Comparison of ENCODE assay signal across 34 cellular contexts in genomic region chr20:725491-725890, GRCh38. TPM values are rescaled to one million over a fixed set of nuclear protein-coding genes. Genes with fewer than 3 reads are reported as not detected.
"Had no signal": no experiment of that assay in that cellular context is flagged by ENCODE, and none has a peak within 500 bp of the region (broad histone marks: within the 10 kb centered on the region; RNA-seq: fewer than 3 reads in every experiment).

No MANE protein-coding gene starts in this region.

- H3K27ac Mint-ChIP-seq: activated B cell treated with CpG ODN at 0.5 μM for 24 hours; activated CD4-positive, alpha-beta memory T cell treated with anti-CD3 and anti-CD28 coated beads, Interleukin-2, amount 10 ng/mL, durations not matched to agents 7 days and 5 days; activated CD8-positive, alpha-beta memory T cell treated with anti-CD3 and anti-CD28 coated beads, Interleukin-2, amount 10 ng/mL, durations not matched to agents 7 days and 5 days; activated naive CD4-positive, alpha-beta T cell treated with anti-CD3 and anti-CD28 coated beads for 36 hours; activated naive CD4-positive, alpha-beta T cell treated with anti-CD3 and anti-CD28 coated beads, Interleukin-2, amount 50 U/mL, for 72 hours; activated T-cell treated with anti-CD3 and anti-CD28 coated beads, Interleukin-2, amount 50 U/mL, for 72 hours; activated T-helper 17 cell treated with anti-CD3 and anti-CD28 coated beads, Interleukin-2, amount 50 U/mL, for 72 hours had no signal

- ATAC-seq: activated CD8-positive, alpha-beta memory T cell treated with anti-CD3 and anti-CD28 coated beads, Interleukin-2, amount 10 ng/mL, durations not matched to agents 7 days and 5 days; activated naive CD4-positive, alpha-beta T cell treated with anti-CD3 and anti-CD28 coated beads, Interleukin-2, amount 50 U/mL, for 72 hours; activated T-cell treated with anti-CD3 and anti-CD28 coated beads, Interleukin-2, amount 50 U/mL, for 72 hours; activated T-helper 17 cell treated with anti-CD3 and anti-CD28 coated beads, Interleukin-2, amount 50 U/mL, for 72 hours; body of pancreas had no signal

- H3K4me3 Mint-ChIP-seq: activated B cell treated with CpG ODN at 0.5 μM for 24 hours; activated CD4-positive, alpha-beta memory T cell treated with anti-CD3 and anti-CD28 coated beads, Interleukin-2, amount 10 ng/mL, durations not matched to agents 7 days and 5 days; activated CD8-positive, alpha-beta memory T cell treated with anti-CD3 and anti-CD28 coated beads, Interleukin-2, amount 10 ng/mL, durations not matched to agents 7 days and 5 days; activated naive CD4-positive, alpha-beta T cell treated with anti-CD3 and anti-CD28 coated beads for 36 hours; activated T-helper 17 cell treated with anti-CD3 and anti-CD28 coated beads, Interleukin-2, amount 50 U/mL, for 72 hours had no signal

- H3K9me3 ChIP-seq: adrenal gland, body of pancreas, breast epithelium had no signal

- H3K36me3 ChIP-seq: adrenal gland, breast epithelium had no signal

- H3K4me1 Mint-ChIP-seq: activated CD4-positive, alpha-beta memory T cell treated with anti-CD3 and anti-CD28 coated beads, Interleukin-2, amount 10 ng/mL, durations not matched to agents 7 days and 5 days; activated CD8-positive, alpha-beta memory T cell treated with anti-CD3 and anti-CD28 coated beads, Interleukin-2, amount 10 ng/mL, durations not matched to agents 7 days and 5 days; activated T-helper 17 cell treated with anti-CD3 and anti-CD28 coated beads, Interleukin-2, amount 50 U/mL, for 72 hours had no signal

- H3K9me3 Mint-ChIP-seq: activated B cell treated with CpG ODN at 0.5 μM for 24 hours; activated CD4-positive, alpha-beta memory T cell treated with anti-CD3 and anti-CD28 coated beads, Interleukin-2, amount 10 ng/mL, durations not matched to agents 7 days and 5 days; activated naive CD4-positive, alpha-beta T cell treated with anti-CD3 and anti-CD28 coated beads for 36 hours; activated naive CD4-positive, alpha-beta T cell treated with anti-CD3 and anti-CD28 coated beads, Interleukin-2, amount 50 U/mL, for 72 hours; activated T-cell treated with anti-CD3 and anti-CD28 coated beads, Interleukin-2, amount 50 U/mL, for 72 hours; activated T-helper 17 cell treated with anti-CD3 and anti-CD28 coated beads, Interleukin-2, amount 50 U/mL, for 72 hours had no signal

- H3K4me3 ChIP-seq: adrenal gland, body of pancreas, breast epithelium had no signal

- H3K4me1 ChIP-seq: breast epithelium had no signal

- H3K27ac ChIP-seq: adrenal gland, body of pancreas, breast epithelium, VCaP had no signal

- H3K36me3 Mint-ChIP-seq: activated CD8-positive, alpha-beta memory T cell treated with anti-CD3 and anti-CD28 coated beads, Interleukin-2, amount 10 ng/mL, durations not matched to agents 7 days and 5 days had no signal

- DNase-seq: activated B cell treated with CpG ODN at 0.5 μM for 24 hours; activated CD4-positive, alpha-beta memory T cell treated with anti-CD3 and anti-CD28 coated beads, Interleukin-2, amount 10 ng/mL, durations not matched to agents 7 days and 5 days; activated CD4-positive, alpha-beta T cell treated with anti-CD3 and anti-CD28 coated beads for 48 hours; activated CD4-positive, CD25-positive, alpha-beta regulatory T cell treated with anti-CD3 and anti-CD28 coated beads, Interleukin-2, amount 50 U/mL, for 72 hours; activated CD8-positive, alpha-beta memory T cell treated with anti-CD3 and anti-CD28 coated beads for 24 hours; activated CD8-positive, alpha-beta memory T cell treated with anti-CD3 and anti-CD28 coated beads, Interleukin-2, amount 10 ng/mL, durations not matched to agents 7 days and 5 days; activated CD8-positive, alpha-beta memory T cell treated with anti-CD3 and anti-CD28 coated beads, Interleukin-2, amount 50 U/mL, for 48 hours; activated gamma-delta T cell treated with Interleukin-2 at 50 U/mL for 16 hours; activated naive CD4-positive, alpha-beta T cell treated with anti-CD3 and anti-CD28 coated beads for 36 hours; activated T-cell treated with anti-CD3 and anti-CD28 coated beads, Interleukin-2, amount 50 U/mL, for 72 hours; adrenal gland; body of pancreas; NCI-H1048; NCI-H1436 treated with DMSO at 0.1 percent for 48 hours; NCI-H1694 treated with DMSO at 0.1 percent for 48 hours; NCI-H2029; NCI-H345; NCI-H524 treated with DMSO at 0.1 percent for 48 hours; NK-92 treated with Interleukin-12 subunit alpha and Interleukin-12 subunit beta, amount 100 ng/mL, for 24 hours; SIG-M5; SW 1271; T-helper 1 cell; T-helper 2 cell; T-helper 9 cell had no signal

RNA-seq across cellular contexts. Expression of gene SLC52A3, which starts 42.8 kb away (rescaled TPM):
- total RNA-seq: activated B cell treated with CpG ODN at 0.5 μM for 24 hours; activated CD4-positive, alpha-beta memory T cell treated with anti-CD3 and anti-CD28 coated beads, Interleukin-2, amount 10 ng/mL, durations not matched to agents 7 days and 5 days; activated CD8-positive, alpha-beta memory T cell treated with anti-CD3 and anti-CD28 coated beads, Interleukin-2, amount 10 ng/mL, durations not matched to agents 7 days and 5 days; activated naive CD4-positive, alpha-beta T cell treated with anti-CD3 and anti-CD28 coated beads for 36 hours; activated naive CD4-positive, alpha-beta T cell treated with anti-CD3 and anti-CD28 coated beads, Interleukin-2, amount 50 U/mL, for 72 hours; activated T-cell treated with anti-CD3 and anti-CD28 coated beads, Interleukin-2, amount 50 U/mL, for 72 hours; activated T-helper 17 cell treated with anti-CD3 and anti-CD28 coated beads, Interleukin-2, amount 50 U/mL, for 72 hours; OCI-LY7; RPMI7951 had no signal

RNA-seq across cellular contexts. Expression of gene SCRT2, which starts 49.9 kb away (rescaled TPM):
- total RNA-seq: activated B cell treated with CpG ODN at 0.5 μM for 24 hours; activated CD4-positive, alpha-beta memory T cell treated with anti-CD3 and anti-CD28 coated beads, Interleukin-2, amount 10 ng/mL, durations not matched to agents 7 days and 5 days; activated CD8-positive, alpha-beta memory T cell treated with anti-CD3 and anti-CD28 coated beads, Interleukin-2, amount 10 ng/mL, durations not matched to agents 7 days and 5 days; activated naive CD4-positive, alpha-beta T cell treated with anti-CD3 and anti-CD28 coated beads for 36 hours; activated naive CD4-positive, alpha-beta T cell treated with anti-CD3 and anti-CD28 coated beads, Interleukin-2, amount 50 U/mL, for 72 hours; activated T-cell treated with anti-CD3 and anti-CD28 coated beads, Interleukin-2, amount 50 U/mL, for 72 hours; activated T-helper 17 cell treated with anti-CD3 and anti-CD28 coated beads, Interleukin-2, amount 50 U/mL, for 72 hours; adrenal gland; astrocyte; breast epithelium; cardiac septum; MCF 10A; NCI-H460; OCI-LY7; RPMI7951 had no signal
